ENCODE assay signal across 29 cellular contexts in genomic region chr19:57245066-57245465, GRCh38. TPM values are rescaled to one million over a fixed set of nuclear protein-coding genes. Genes with fewer than 3 reads are reported as not detected.
"Had no signal": no experiment of that assay in that cellular context is flagged by ENCODE, and none has a peak within 500 bp of the region (broad histone marks: within the 10 kb centered on the region; RNA-seq: fewer than 3 reads in every experiment).

No MANE protein-coding gene starts in this region.

- DNase-seq: activated CD4-positive, alpha-beta memory T cell treated with anti-CD3 and anti-CD28 coated beads for 36 hours; activated CD4-positive, alpha-beta T cell treated with anti-CD3 and anti-CD28 coated beads, Interleukin-2, amount 10 ng/mL, durations not matched to agents 7 days and 5 days; activated CD4-positive, CD25-positive, alpha-beta regulatory T cell; activated naive CD4-positive, alpha-beta T cell treated with anti-CD3 and anti-CD28 coated beads, Interleukin-2, amount 50 U/mL, for 16 hours; activated naive CD8-positive, alpha-beta T cell treated with anti-CD3 and anti-CD28 coated beads, Interleukin-2, amount 50 U/mL, for 24 hours; activated T-cell treated with anti-CD3 and anti-CD28 coated beads for 4 hours; activated T-cell treated with anti-CD3 and anti-CD28 coated beads, Interleukin-2, amount 50 U/mL, for 72 hours; amniotic stem cell; body of pancreas; MG63; MV-4-11; NCI-H1092 treated with DMSO at 0.1 percent for 48 hours; NCI-H1417 treated with DMSO at 0.1 percent for 48 hours; NCI-H1694; NCI-H2029 treated with DMSO at 0.1 percent for 48 hours; NCI-H345; NCI-H510A; NCI-H526 treated with DMSO at 0.1 percent for 48 hours; NCI-H82; OCI-M1; Right ventricle myocardium superior; SJCRH30; SK-N-SH; T-helper 1 cell had no signal

- H3K27ac Mint-ChIP-seq: activated CD4-positive, alpha-beta memory T cell treated with anti-CD3 and anti-CD28 coated beads for 36 hours; activated CD4-positive, alpha-beta T cell treated with anti-CD3 and anti-CD28 coated beads, Interleukin-2, amount 10 ng/mL, durations not matched to agents 7 days and 5 days; activated naive CD8-positive, alpha-beta T cell treated with anti-CD3 and anti-CD28 coated beads, Interleukin-2, amount 50 U/mL, for 24 hours; activated T-cell treated with anti-CD3 and anti-CD28 coated beads, Interleukin-2, amount 50 U/mL, for 72 hours had no signal

- H3K27me3 Mint-ChIP-seq: activated CD4-positive, alpha-beta memory T cell treated with anti-CD3 and anti-CD28 coated beads for 36 hours; activated CD4-positive, alpha-beta T cell treated with anti-CD3 and anti-CD28 coated beads, Interleukin-2, amount 10 ng/mL, durations not matched to agents 7 days and 5 days; activated naive CD8-positive, alpha-beta T cell treated with anti-CD3 and anti-CD28 coated beads, Interleukin-2, amount 50 U/mL, for 24 hours had no signal

- H3K4me1 ChIP-seq: SJCRH30 had no signal

- H3K9me3 Mint-ChIP-seq: activated naive CD8-positive, alpha-beta T cell treated with anti-CD3 and anti-CD28 coated beads, Interleukin-2, amount 50 U/mL, for 24 hours had no signal

- H3K27ac ChIP-seq: ascending aorta, body of pancreas, KMS-11, RWPE1, SJCRH30, VCaP had no signal

- H3K27me3 ChIP-seq: ascending aorta, body of pancreas, MG63, SJCRH30 had no signal

- ATAC-seq: activated naive CD8-positive, alpha-beta T cell treated with anti-CD3 and anti-CD28 coated beads, Interleukin-2, amount 50 U/mL, for 24 hours; activated T-cell treated with anti-CD3 and anti-CD28 coated beads, Interleukin-2, amount 50 U/mL, for 72 hours; body of pancreas; Panc1 had no signal

- H3K4me3 ChIP-seq: ascending aorta, body of pancreas, MG63, SJCRH30 had no signal

- H3K9me3 ChIP-seq: body of pancreas, MG63, SJCRH30, SK-N-SH had no signal

- H3K4me3 Mint-ChIP-seq: activated CD4-positive, alpha-beta memory T cell treated with anti-CD3 and anti-CD28 coated beads for 36 hours; activated CD4-positive, alpha-beta T cell treated with anti-CD3 and anti-CD28 coated beads, Interleukin-2, amount 10 ng/mL, durations not matched to agents 7 days and 5 days; activated naive CD8-positive, alpha-beta T cell treated with anti-CD3 and anti-CD28 coated beads, Interleukin-2, amount 50 U/mL, for 24 hours; activated T-cell treated with anti-CD3 and anti-CD28 coated beads, Interleukin-2, amount 50 U/mL, for 72 hours had no signal

RNA-seq across cellular contexts. Expression of gene AURKC, which starts 14.2 kb away (rescaled TPM):
- total RNA-seq: ascending aorta, body of pancreas had no signal
